Comparison of ENCODE assay signal across 11 cellular contexts in the genomic region with DNA sequence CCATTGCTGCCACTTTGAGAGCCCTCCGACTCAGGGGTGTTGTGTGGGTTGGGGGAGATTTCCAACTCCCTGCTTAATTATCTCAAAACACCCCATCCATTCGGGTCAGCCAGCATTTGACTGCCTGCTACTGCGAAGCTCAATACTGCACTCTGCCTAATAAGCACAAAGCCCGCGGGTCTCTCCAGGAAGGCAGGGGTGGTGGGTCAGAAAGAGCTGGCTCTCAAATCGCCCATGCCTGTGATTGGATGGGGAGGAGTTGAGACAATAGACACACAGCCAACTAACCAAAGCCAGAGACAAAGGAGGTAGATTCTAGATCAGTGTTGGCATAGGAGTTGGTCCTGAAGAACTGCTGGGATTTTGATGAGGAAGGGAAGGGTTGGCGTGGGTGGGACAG. TPM values are rescaled to one million over a fixed set of nuclear protein-coding genes. Genes with fewer than 3 reads are reported as not detected.
DNase-seq lines count a peak whose midpoint lies in the region; ATAC-seq and TF ChIP-seq lines count a peak whose summit lies in the region.
"Had no signal": no experiment of that assay in that cellular context is flagged by ENCODE, and none has a peak within 500 bp of the region (broad histone marks: within the 10 kb centered on the region; RNA-seq: fewer than 3 reads in every experiment).

No MANE protein-coding gene starts in this region.

- TF ChIP-seq POLR2A in IMR-90 (IDR thresholded peaks at IDR 0.05; ENCODE audit: low read depth, low read length), result no peak

- peak overlapping the region; percentile 95 for H4K91ac ChIP-seq in IMR-90 (ENCODE audit: insufficient read depth, low read depth, low read length)

- H3K14ac ChIP-seq in IMR-90 (replicated peaks; ENCODE audit: low read depth, low read length), result peak overlapping the region; percentile 90

- dilution Hi-C loops in IMR-90 (cut with HindIII; ENCODE audit: low sequenced_read_pairs, unreplicated experiment), result no loop called here

- H3K27ac ChIP-seq in AG04450 (ENCODE audit: low read depth, low read length), result peak overlapping the region; percentile 100
- H3K27ac ChIP-seq in IMR-90 (ENCODE audit: insufficient read depth, low read length), result peak overlapping the region; percentile 54
- no peak overlapping the region for H3K27ac ChIP-seq in neural progenitor cell

- ATAC-seq in IMR-90 (ENCODE audit: low read depth), result no peak
- no peak for ATAC-seq in HG03045 (IDR thresholded peaks at IDR 0.05; ENCODE audit: unreplicated experiment)
- ATAC-seq in GM18867 (IDR thresholded peaks at IDR 0.05; ENCODE audit: unreplicated experiment), result no peak

- H3K4ac ChIP-seq in IMR-90 (ENCODE audit: low read depth, low read length), result peak overlapping the region; percentile 94

- CTCF ChIA-PET in AG04450 (lab: Charles Lee), result no interaction called here
- CTCF ChIA-PET in IMR-90 (lab: Yijun Ruan, JAX), result no interaction called here

- no peaks in the 10 kb centered on the region for H3K27me3 Mint-ChIP-seq in dendritic cell treated with granulocyte-macrophage colony-stimulating factor and Interleukin-4, amounts not matched to agents 40 ng/mL and 50 ng/mL, for 4 days
- H3K27me3 Mint-ChIP-seq in neural progenitor cell (ENCODE audit: insufficient read depth, low read depth), result peaks cover 8% of the 10 kb centered on the region
- H3K27me3 Mint-ChIP-seq: IgD-negative memory B cell had no signal

- peak overlapping the region; percentile 85 for H3K27ac Mint-ChIP-seq in dendritic cell treated with granulocyte-macrophage colony-stimulating factor and Interleukin-4, amounts not matched to agents 40 ng/mL and 50 ng/mL, for 4 days
- peak overlapping the region; percentile 89 for H3K27ac Mint-ChIP-seq in neural progenitor cell

- DNase-seq in AG04450 (ENCODE audit: low read depth, low spot score), result no peak
- DNase-seq in IMR-90, result no peak
- peak; percentile 61 for DNase-seq in neural progenitor cell (ENCODE audit: low spot score)
- no peak for DNase-seq in DMS79 treated with DMSO at 0.1 percent for 48 hours (lab: John Stamatoyannopoulos, UW)
- no peak for DNase-seq in cerebellar nuclear complex (lab: John Stamatoyannopoulos, UW)
- DNase-seq: NCI-H524 treated with DMSO at 0.1 percent for 48 hours, T-helper 9 cell had no signal

- H2BK20ac ChIP-seq in IMR-90 (ENCODE audit: low read depth, low read length), result peak overlapping the region; percentile 94

- no peak overlapping the region for H2AK9ac ChIP-seq in IMR-90 (replicated peaks; ENCODE audit: low read depth, low read length, poor library complexity)

- in situ Hi-C loops in IMR-90 (cut with MboI; ENCODE audit: low sequenced_read_pairs), result no loop called here

- no peaks in the 10 kb centered on the region for H3K9me3 Mint-ChIP-seq in dendritic cell treated with granulocyte-macrophage colony-stimulating factor and Interleukin-4, amounts not matched to agents 40 ng/mL and 50 ng/mL, for 4 days
- H3K9me3 Mint-ChIP-seq in neural progenitor cell, result no peaks in the 10 kb centered on the region
- H3K9me3 Mint-ChIP-seq: IgD-negative memory B cell had no signal

- peak overlapping the region; percentile 84; the same call in 1 of the 2 replicates for H4K5ac ChIP-seq in IMR-90 (ENCODE audit: low read depth, low read length)

- H3F3A ChIP-seq in neural progenitor cell (ENCODE audit: low read depth), result peaks cover 8% of the 10 kb centered on the region

- H3K4me3 Mint-ChIP-seq in dendritic cell treated with granulocyte-macrophage colony-stimulating factor and Interleukin-4, amounts not matched to agents 40 ng/mL and 50 ng/mL, for 4 days, result no peak overlapping the region
- H3K4me3 Mint-ChIP-seq in neural progenitor cell, result peak overlapping the region; percentile 57

- no CpG with 5 or more reads among the region's 7 CpGs for WGBS in IMR-90 (ENCODE audit: extremely low coverage in 2 of 2, insufficient read length in 1 of 2), 2 experiments

- BruUV-seq in IMR-90 (replicated peaks; lab: Mats Ljungman, UMichigan), result no TSS peak

- H3K56ac ChIP-seq in IMR-90 (ENCODE audit: extremely low read depth, insufficient read depth, low read length), result peak overlapping the region; percentile 93

- no peak for TF ChIP-seq CTCF in AG04450 (IDR thresholded peaks at IDR 0.05; ENCODE audit: low read depth, low read length)
- TF ChIP-seq CTCF in IMR-90 (conservative IDR thresholded peaks at IDR 0.05; ENCODE audit: low read depth, low read length), result no peak
- TF ChIP-seq CTCF in neural progenitor cell (IDR thresholded peaks at IDR 0.05), result no peak

- H3K36me3 ChIP-seq in IMR-90 (ENCODE audit: control insufficient read depth, insufficient read depth, low read length) (no peaks in the 10 kb centered on the region), neural progenitor cell (no peaks in the 10 kb centered on the region)

- peak overlapping the region; percentile 75 to 91 for H4K8ac ChIP-seq in IMR-90 (ENCODE audit: low read depth in 2 of 2, low read length in 2 of 2)

- H3K9ac ChIP-seq in IMR-90 (ENCODE audit: low read depth, low read length), result no peak overlapping the region; the same call in 1 of the 2 replicates
- H3K9ac ChIP-seq in neural progenitor cell, result no peak overlapping the region

- no peak for TF ChIP-seq RAD21 in IMR-90 (IDR thresholded peaks at IDR 0.05; ENCODE audit: low read length)

- peak overlapping the region; percentile 83 for H2BK5ac ChIP-seq in IMR-90 (ENCODE audit: low read depth, low read length, poor library complexity, severe bottlenecking)

- peak overlapping the region; percentile 75 for H2BK15ac ChIP-seq in IMR-90 (ENCODE audit: low read depth, low read length)

- no peak overlapping the region for H3K4me2 ChIP-seq in IMR-90 (ENCODE audit: low read depth, low read length)
- no peak overlapping the region for H3K4me2 ChIP-seq in neural progenitor cell

- H3K18ac ChIP-seq in IMR-90 (ENCODE audit: low read depth, low read length), result peak overlapping the region; percentile 75

- peak overlapping the region; percentile 95 for H2BK120ac ChIP-seq in IMR-90 (ENCODE audit: low read depth, low read length)

- peak overlapping the region; percentile 68 for H2AFZ ChIP-seq in IMR-90 (replicated peaks; ENCODE audit: low read length, poor library complexity)
- H2AFZ ChIP-seq in neural progenitor cell (replicated peaks), result peak overlapping the region; percentile 17

- peak overlapping the region; percentile 91 for H3K23ac ChIP-seq in IMR-90 (ENCODE audit: low read depth, low read length)

- peaks cover 15% of the 10 kb centered on the region for H3K4me1 ChIP-seq in IMR-90 (ENCODE audit: control insufficient read depth, insufficient read depth, low read length)
- H3K4me1 ChIP-seq in neural progenitor cell, result peaks cover 20% of the 10 kb centered on the region

- no peaks in the 10 kb centered on the region for H3K79me2 ChIP-seq in neural progenitor cell (ENCODE audit: low read depth)

- H3K9me1 ChIP-seq in IMR-90 (ENCODE audit: insufficient read depth, low read length), result peaks cover 12% of the 10 kb centered on the region

- intact Hi-C loops in IMR-90 (cut with micrococcal nuclease), result loop anchor here (2.0 to 10.0 kb wide), 2 partner anchors 89 to 261 kb away; a partner anchor contains a TSS
- intact Hi-C loops in dendritic cell treated with granulocyte-macrophage colony-stimulating factor and Interleukin-4, amounts not matched to agents 40 ng/mL and 50 ng/mL, for 4 days (cut with micrococcal nuclease), result loop anchor here (10.0 kb wide), 1 partner anchor 89 kb away; no protein-coding TSS in a partner anchor

- H3K9me3 ChIP-seq in AG04450 (ENCODE audit: control insufficient read depth, insufficient read depth, low read length) (no peaks in the 10 kb centered on the region), IMR-90 (ENCODE audit: control insufficient read depth, insufficient read depth, low read length) (no peaks in the 10 kb centered on the region), neural progenitor cell (ENCODE audit: low read depth) (no peaks in the 10 kb centered on the region)

- POLR2A ChIA-PET in AG04450 (lab: Yijun Ruan, JAX), result no interaction called here
- POLR2A ChIA-PET in IMR-90 (lab: Charles Lee; ENCODE audit: unreplicated experiment), result no interaction called here

- H3K79me1 ChIP-seq in IMR-90 (ENCODE audit: low read depth in 1 of 2, low read length in 2 of 2), result no peaks in the 10 kb centered on the region

- H2AK5ac ChIP-seq in IMR-90 (ENCODE audit: low read depth, low read length), result peak overlapping the region; percentile 81

- H3K36me3 Mint-ChIP-seq in dendritic cell treated with granulocyte-macrophage colony-stimulating factor and Interleukin-4, amounts not matched to agents 40 ng/mL and 50 ng/mL, for 4 days (ENCODE audit: low read depth), result peaks cover 28% of the 10 kb centered on the region
- no peaks in the 10 kb centered on the region for H3K36me3 Mint-ChIP-seq in neural progenitor cell

- no peaks in the 10 kb centered on the region for H4K20me1 ChIP-seq in IMR-90 (ENCODE audit: insufficient read depth, low read length)
- no peaks in the 10 kb centered on the region for H4K20me1 ChIP-seq in neural progenitor cell (ENCODE audit: low read depth)

- H3K4me3 ChIP-seq in AG04450 (ENCODE audit: low read depth, low read length) (no peak overlapping the region), IMR-90 (ENCODE audit: insufficient read depth, low read depth, low read length) (no peak overlapping the region), neural progenitor cell (no peak overlapping the region)

- no peaks in the 10 kb centered on the region for H3K27me3 ChIP-seq in AG04450 (ENCODE audit: control insufficient read depth, insufficient read depth, low read length)
- H3K27me3 ChIP-seq in IMR-90 (ENCODE audit: control insufficient read depth, insufficient read depth, low read length), result no peaks in the 10 kb centered on the region
- H3K27me3 ChIP-seq in neural progenitor cell, result no peaks in the 10 kb centered on the region

- peaks cover 60% of the 10 kb centered on the region for H3K4me1 Mint-ChIP-seq in dendritic cell treated with granulocyte-macrophage colony-stimulating factor and Interleukin-4, amounts not matched to agents 40 ng/mL and 50 ng/mL, for 4 days (ENCODE audit: low read depth)
- H3K4me1 Mint-ChIP-seq in neural progenitor cell, result peaks cover 27% of the 10 kb centered on the region

RNA-seq across cellular contexts. Expression of a gene that starts 2.3 kb away (rescaled TPM):
- 6.3 and 13.7 TPM in 2 replicates for polyA plus RNA-seq in AG04450 (2011; rRNA removed)
- 35.3 and 46.0 TPM in 2 replicates for polyA minus RNA-seq in AG04450 (2011; rRNA and poly(A)+ RNA removed)
- total RNA-seq in IMR-90 (2012; rRNA removed), result 1.7 and 3.9 TPM in 2 replicates
- polyA plus RNA-seq in IMR-90 (2012; rRNA removed), result 0.50 and 1.3 TPM in 2 replicates
- polyA plus RNA-seq in IMR-90 (2012; cell fraction: cytosol; rRNA removed), result 1.3 and 2.5 TPM in 2 replicates
- polyA plus RNA-seq in IMR-90 (2012; cell fraction: nucleus; rRNA removed; ENCODE audit: low replicate concordance), result 1.5 and 1.9 TPM in 2 replicates
- not detected in 2 replicates for total RNA-seq in neural progenitor cell (ENCODE audit: low replicate concordance)

RNA-seq across cellular contexts. Expression of a gene that starts 22.4 kb away (rescaled TPM):
- polyA plus RNA-seq in AG04450 (2011; rRNA removed), result 0.10 and 0.12 TPM in 2 replicates
- polyA minus RNA-seq in AG04450 (2011; rRNA and poly(A)+ RNA removed), result 0.23 TPM in 1 of 2 replicates, not detected in the other
- total RNA-seq in IMR-90 (2012; rRNA removed), result not detected in 2 replicates
- polyA plus RNA-seq in IMR-90 (2012; rRNA removed), result not detected in 2 replicates
- not detected in 2 replicates for polyA plus RNA-seq in IMR-90 (2012; cell fraction: cytosol; rRNA removed)
- polyA plus RNA-seq in IMR-90 (2012; cell fraction: nucleus; rRNA removed; ENCODE audit: low replicate concordance), result not detected in 2 replicates
- total RNA-seq in neural progenitor cell (ENCODE audit: low replicate concordance), result not detected in 2 replicates
- polyA plus RNA-seq: IgD-negative memory B cell had no signal

RNA-seq across cellular contexts. Expression of a gene that starts 40.4 kb away (rescaled TPM):
- not detected in 2 replicates for polyA plus RNA-seq in AG04450 (2011; rRNA removed)
- polyA minus RNA-seq in AG04450 (2011; rRNA and poly(A)+ RNA removed), result not detected in 2 replicates
- total RNA-seq in IMR-90 (2012; rRNA removed), result not detected in 2 replicates
- not detected in 2 replicates for polyA plus RNA-seq in IMR-90 (2012; rRNA removed)
- not detected in 2 replicates for polyA plus RNA-seq in IMR-90 (2012; cell fraction: cytosol; rRNA removed)
- polyA plus RNA-seq in IMR-90 (2012; cell fraction: nucleus; rRNA removed; ENCODE audit: low replicate concordance), result not detected in 2 replicates
- total RNA-seq in neural progenitor cell (ENCODE audit: low replicate concordance), result 0.31 TPM in 1 of 2 replicates, not detected in the other
